In genomic region chr6:44245391-44245911, GRCh38 we compare ENCODE assay signal across 8 cellular contexts. TPM values are rescaled to one million over a fixed set of nuclear protein-coding genes. Genes with fewer than 3 reads are reported as not detected.
A peak's percentile ranks its signal among the peaks of the same experiment; 100 is the strongest.
DNase-seq lines count a peak whose midpoint lies in the region; ATAC-seq and TF ChIP-seq lines count a peak whose summit lies in the region.

No MANE protein-coding gene starts in this region.

- peak overlapping the region; percentile 96 for H3K27ac ChIP-seq in CD8-positive, alpha-beta T cell (ENCODE audit: low read depth, low read length)
- H3K27ac ChIP-seq in Panc1 (ENCODE audit: low read length), result peak overlapping the region; percentile 100
- H3K27ac ChIP-seq in esophagus muscularis mucosa (replicated peaks in 1 of 4), result peak overlapping the region; percentile 95 to 99 (median 98)
- H3K27ac ChIP-seq in ovary, result peak overlapping the region; percentile 95 to 99

- CTCF ChIA-PET in CD8-positive, alpha-beta T cell (lab: Charles Lee), result interaction anchor here (0.9 to 7.9 kb wide), 8 partner anchors 8 to 67 kb away, joined by 3 to 67 read pairs (median 6); partner anchors contain the start of genes AARS2, SLC29A1 and SLC35B2
- CTCF ChIA-PET in Panc1 (lab: Charles Lee), result interaction anchor here (0.6 to 0.8 kb wide), 2 partner anchors 73 to 88 kb away, joined by 3 to 4 read pairs; no protein-coding TSS in a partner anchor

- intact Hi-C loops in CD8-positive, alpha-beta T cell (cut with DNase I, micrococcal nuclease), result loop anchor here (5.0 to 10.0 kb wide), 4 partner anchors 118 to 1191 kb away; partner anchors contain the start of genes MRPL14 (in 2 of the 2), TMEM63B (in 2 of the 2), CUL7 (in 1 of the 2) and KLC4 (in 1 of the 2)
- intact Hi-C loops in Panc1 (cut with micrococcal nuclease; ENCODE audit: unreplicated experiment), result no loop called here
- intact Hi-C loops in esophagus muscularis mucosa (cut with DNase I), result no loop called here
- intact Hi-C loops in ovary (cut with DNase I), result no loop called here

- H3K9me3 ChIP-seq in CD8-positive, alpha-beta T cell (ENCODE audit: low read length), result no peaks in the 10 kb centered on the region
- H3K9me3 ChIP-seq in Panc1 (ENCODE audit: control insufficient read depth, insufficient read depth, low read depth, low read length) (no peaks in the 10 kb centered on the region), esophagus muscularis mucosa (no peaks in the 10 kb centered on the region), ovary (no peaks in the 10 kb centered on the region)

- no peak for ATAC-seq in CD8-positive, alpha-beta T cell
- no peak; the same call in 1 of the 2 replicates for ATAC-seq in Panc1
- ATAC-seq in GM18858 (IDR thresholded peaks at IDR 0.05; ENCODE audit: unreplicated experiment), result no peak
- no peak for ATAC-seq in HG02623 (IDR thresholded peaks at IDR 0.05; ENCODE audit: unreplicated experiment)

- no TSS peak for BruUV-seq in Panc1 (replicated peaks; lab: Mats Ljungman, UMichigan)

- DNase-seq in CD8-positive, alpha-beta T cell, result no peak
- DNase-seq in Panc1 (ENCODE audit: low read depth, low spot score) (no peak), esophagus muscularis mucosa (ENCODE audit: extremely low spot score) (no peak), ovary (no peak), SKM-1 (lab: John Stamatoyannopoulos, UW; ENCODE audit: unreplicated experiment) (no peak), T1000 (lab: John Stamatoyannopoulos, UW) (no peak)

- H3K27ac Mint-ChIP-seq in CD8-positive, alpha-beta T cell, result peak overlapping the region; percentile 98

- H3K27me3 Mint-ChIP-seq in CD8-positive, alpha-beta T cell (ENCODE audit: low read depth), result no peaks in the 10 kb centered on the region

- 70% methylated on average over 12 of the region's 12 CpGs for WGBS in esophagus muscularis mucosa
- WGBS in ovary, 3 donors, result 63 to 65% (median 63%) methylated on average over 12 of the region's 12 CpGs

- peak overlapping the region; percentile 96 for H3K4me3 ChIP-seq in CD8-positive, alpha-beta T cell (ENCODE audit: low read depth, low read length)
- peak overlapping the region; percentile 99 to 100 for H3K4me3 ChIP-seq in Panc1 (ENCODE audit: low read depth in 2 of 2, low read length in 2 of 2)
- H3K4me3 ChIP-seq in esophagus muscularis mucosa, result peak overlapping the region; percentile 73 to 100 (median 94)
- peak overlapping the region; percentile 86 for H3K4me3 ChIP-seq in ovary

- TF ChIP-seq POLR2A in esophagus muscularis mucosa (IDR thresholded peaks at IDR 0.05; ENCODE audit: low read depth) (no peak), ovary (IDR thresholded peaks at IDR 0.05) (no peak)

- POLR2A ChIA-PET in CD8-positive, alpha-beta T cell (lab: Charles Lee), result interaction anchor here (1.2 to 5.6 kb wide), 7 partner anchors 9 to 72 kb away, joined by 3 to 114 read pairs (median 35); partner anchors contain the start of genes NFKBIE, SLC29A1 and SLC35B2
- POLR2A ChIA-PET in Panc1 (lab: Charles Lee), result interaction anchor here (0.7 kb wide), 1 partner anchor 51 kb away, joined by 3 read pairs; no protein-coding TSS in a partner anchor

- in situ Hi-C loops in Panc1 (cut with HindIII; ENCODE audit: low pct_unique_long_range_greater_than_20kb, low sequenced_read_pairs), result no loop called here

- H3K36me3 Mint-ChIP-seq in CD8-positive, alpha-beta T cell, result peaks cover 39% of the 10 kb centered on the region

- H3K4me3 Mint-ChIP-seq in CD8-positive, alpha-beta T cell, result peak overlapping the region; percentile 99

- no peaks in the 10 kb centered on the region for H3K9me3 Mint-ChIP-seq in CD8-positive, alpha-beta T cell

- H3K27me3 ChIP-seq in CD8-positive, alpha-beta T cell (ENCODE audit: insufficient read depth, low read length), result no peaks in the 10 kb centered on the region
- H3K27me3 ChIP-seq in Panc1 (ENCODE audit: control insufficient read depth, insufficient read depth, low read length) (no peaks in the 10 kb centered on the region), esophagus muscularis mucosa (no peaks in the 10 kb centered on the region), ovary (no peaks in the 10 kb centered on the region)

- no peak for TF ChIP-seq CTCF in CD8-positive, alpha-beta T cell (IDR thresholded peaks at IDR 0.05)
- TF ChIP-seq CTCF in Panc1 (IDR thresholded peaks at IDR 0.05), result no peak
- TF ChIP-seq CTCF in esophagus muscularis mucosa (IDR thresholded peaks at IDR 0.05), result no peak
- TF ChIP-seq CTCF in ovary (IDR thresholded peaks at IDR 0.05), result no peak

- H3K4me1 Mint-ChIP-seq in CD8-positive, alpha-beta T cell (ENCODE audit: low read depth), result peaks cover 38% of the 10 kb centered on the region

- peaks cover 26% of the 10 kb centered on the region for H3K4me1 ChIP-seq in CD8-positive, alpha-beta T cell (ENCODE audit: insufficient read depth, low read length)
- H3K4me1 ChIP-seq in Panc1 (ENCODE audit: control insufficient read depth, insufficient read depth, low read length) (peaks cover 19% of the 10 kb centered on the region), esophagus muscularis mucosa (peaks cover 20 to 37% (median 34%) of the 10 kb centered on the region in 4 donors), ovary (ENCODE audit: insufficient read depth) (peaks cover 16% of the 10 kb centered on the region)

- TF ChIP-seq EP300 in esophagus muscularis mucosa (IDR thresholded peaks at IDR 0.05), result no peak
- no peak for TF ChIP-seq EP300 in ovary (IDR thresholded peaks at IDR 0.05)

- H3K36me3 ChIP-seq in CD8-positive, alpha-beta T cell (ENCODE audit: insufficient read depth, low read length), result peaks cover 20% of the 10 kb centered on the region
- H3K36me3 ChIP-seq in Panc1 (ENCODE audit: control insufficient read depth, insufficient read depth, low read length) (peaks cover 33% of the 10 kb centered on the region), esophagus muscularis mucosa (peaks cover 17 to 23% (median 21%) of the 10 kb centered on the region in 4 donors), ovary (no peaks in the 10 kb centered on the region)

RNA-seq across cellular contexts. Expression of gene HSP90AB1, which starts 1.4 kb away (rescaled TPM):
- 100 to 1,000 TPM; 561 to 585 TPM for total RNA-seq in CD8-positive, alpha-beta T cell
- total RNA-seq in Panc1 (2021; ENCODE audit: unreplicated experiment) (1,253 TPM), esophagus muscularis mucosa (100 to 1,000 TPM; 356 to 729 (median 499) TPM), ovary (1,000 to 10,000 TPM in 6 of 7 donors, 100 to 1,000 TPM in 1; 820 to 1,796 (median 1,051) TPM)
- 799 TPM for polyA plus RNA-seq in Panc1 (2012; ENCODE audit: insufficient read length)
- 1,000 to 10,000 TPM in 1 of 2 donors, 100 to 1,000 TPM in 1; 972 to 1,905 TPM for polyA plus RNA-seq in ovary

RNA-seq across cellular contexts. Expression of gene SLC35B2, which starts 11.9 kb away (rescaled TPM):
- total RNA-seq in CD8-positive, alpha-beta T cell, result 1 to 10 TPM; 6.3 to 6.4 TPM
- total RNA-seq in Panc1 (2021; ENCODE audit: unreplicated experiment), result 105 TPM
- polyA plus RNA-seq in Panc1 (2012; ENCODE audit: insufficient read length), result 114 TPM
- total RNA-seq in esophagus muscularis mucosa, result 10 to 100 TPM; 22.8 to 37.9 (median 32.6) TPM
- total RNA-seq in ovary, result 10 to 100 TPM; 19.7 to 41.0 (median 29.7) TPM
- polyA plus RNA-seq in ovary, result 10 to 100 TPM; 21.0 to 23.9 TPM

RNA-seq across cellular contexts. Expression of gene NFKBIE, which starts 19.9 kb away (rescaled TPM):
- total RNA-seq in CD8-positive, alpha-beta T cell, result 10 to 100 TPM; 44.5 to 45.8 TPM
- total RNA-seq in Panc1 (2021; ENCODE audit: unreplicated experiment) (24.9 TPM), esophagus muscularis mucosa (10 to 100 TPM in 1 of 4 donors, 1 to 10 TPM in 3; 7.0 to 10.4 (median 8.5) TPM), ovary (10 to 100 TPM in 2 of 7 donors, 1 to 10 TPM in 5; 2.8 to 93.6 (median 4.9) TPM)
- polyA plus RNA-seq in Panc1 (2012; ENCODE audit: insufficient read length), result 35.8 TPM
- 1 to 10 TPM; 2.7 to 6.8 TPM for polyA plus RNA-seq in ovary

RNA-seq across cellular contexts. Expression of gene SLC29A1, which starts 22.1 kb away (rescaled TPM):
- total RNA-seq in CD8-positive, alpha-beta T cell, result 1 to 10 TPM in 1 of 2 experiments, under 1 TPM in 1; 0.79 to 1.2 TPM
- total RNA-seq in Panc1 (2021; ENCODE audit: unreplicated experiment), result 263 TPM
- 313 TPM for polyA plus RNA-seq in Panc1 (2012; ENCODE audit: insufficient read length)
- total RNA-seq in esophagus muscularis mucosa, result 100 to 1,000 TPM in 3 of 4 donors, 10 to 100 TPM in 1; 68.9 to 159 (median 138) TPM
- 10 to 100 TPM; 11.2 to 35.4 (median 30.2) TPM for total RNA-seq in ovary
- 10 to 100 TPM; 24.8 to 54.0 TPM for polyA plus RNA-seq in ovary

RNA-seq across cellular contexts. Expression of gene TMEM151B, which starts 24.8 kb away (rescaled TPM):
- total RNA-seq in CD8-positive, alpha-beta T cell, result not detected
- 0.18 TPM for total RNA-seq in Panc1 (2021; ENCODE audit: unreplicated experiment)
- 1.1 TPM for polyA plus RNA-seq in Panc1 (2012; ENCODE audit: insufficient read length)
- under 1 TPM; 0.39 to 0.98 (median 0.46) TPM for total RNA-seq in esophagus muscularis mucosa
- total RNA-seq in ovary, result under 1 TPM in 4 of 7 donors, not detected in 3; under 0.01 to 0.12 (median 0.05) TPM
- under 1 TPM in 1 of 2 donors, not detected in 1; 0.04 TPM for polyA plus RNA-seq in ovary

Comparison
In these comparisons a context has a peak if more than half of its experiments do, and no peak if none do; other contexts are left out.
1. intact Hi-C loops: an anchor here in CD8-positive, alpha-beta T cell (5.0 to 10.0 kb wide); none called in Panc1, esophagus muscularis mucosa and ovary.